ENCODE assay signal across 15 cellular contexts in genomic region chr2:189437931-189438330, GRCh38. TPM values are rescaled to one million over a fixed set of nuclear protein-coding genes. Genes with fewer than 3 reads are reported as not detected.
A peak's percentile ranks its signal among the peaks of the same experiment; 100 is the strongest.
DNase-seq lines count a peak whose midpoint lies in the region; ATAC-seq, FAIRE-seq and TF ChIP-seq lines count a peak whose summit lies in the region.
"Had no signal": no experiment of that assay in that cellular context is flagged by ENCODE, and none has a peak within 500 bp of the region (broad histone marks: within the 10 kb centered on the region; RNA-seq: fewer than 3 reads in every experiment).

No MANE protein-coding gene starts in this region.

- intact Hi-C loops in GM12878 (cut with micrococcal nuclease; ENCODE audit: unreplicated experiment) = no loop called here
- intact Hi-C loops in right cardiac atrium (cut with DNase I) = no loop called here

- no peak for TF ChIP-seq RAD21 in GM12878 (IDR thresholded peaks at IDR 0.05; ENCODE audit: insufficient read depth, low read depth, low read length)

- no peak for TF ChIP-seq POLR2A in GM12878 (IDR thresholded peaks at IDR 0.05; ENCODE audit: low read depth, low read length)

- H3K79me2 ChIP-seq in GM12878 (ENCODE audit: control insufficient read depth, insufficient read depth, low read length) = peaks cover 17% of the 10 kb centered on the region

- no peak for TF ChIP-seq EP300 in GM12878 (IDR thresholded peaks at IDR 0.05; ENCODE audit: borderline replicate concordance in 1 of 2, control insufficient read depth in 1 of 2, low read depth in 2 of 2, low read length in 2 of 2)

- H3K27ac Mint-ChIP-seq in immature natural killer cell = no peak overlapping the region
- H3K27ac Mint-ChIP-seq: GM23338 had no signal

- no peaks in the 10 kb centered on the region for H3K9me3 ChIP-seq in GM12878 (replicated peaks; ENCODE audit: control insufficient read depth, insufficient read depth, low read length)
- no peaks in the 10 kb centered on the region for H3K9me3 ChIP-seq in right cardiac atrium (ENCODE audit: control insufficient read depth, low read length)

- no peak for TF ChIP-seq CTCF in GM06990 (IDR thresholded peaks at IDR 0.05; ENCODE audit: insufficient read depth, low read length, poor library complexity, severe bottlenecking)
- no peak for TF ChIP-seq CTCF in GM12878 (IDR thresholded peaks at IDR 0.05 in 2 of 3, conservative IDR thresholded peaks at IDR 0.05 in 1 of 3; ENCODE audit: control insufficient read depth in 2 of 3, extremely low read depth in 1 of 3, insufficient read depth in 1 of 3, low read depth in 3 of 3, low read length in 3 of 3)

- no peak overlapping the region for H3K4me3 Mint-ChIP-seq in immature natural killer cell
- H3K4me3 Mint-ChIP-seq: CD14-positive monocyte, GM23338 had no signal

- H3K4me3 ChIP-seq in GM06990 (replicated peaks; ENCODE audit: low read depth, low read length) = no peak overlapping the region
- no peak overlapping the region for H3K4me3 ChIP-seq in GM12878
- no peak overlapping the region for H3K4me3 ChIP-seq in right cardiac atrium (ENCODE audit: low read length)
- H3K4me3 ChIP-seq: GM23338 had no signal

- peaks cover 5 to 14% (median 6%) of the 10 kb centered on the region in 3 donors for H3K27me3 Mint-ChIP-seq in immature natural killer cell (ENCODE audit: low read depth in 3 of 3)

- in situ Hi-C loops in GM12878 (cut with MboI) = no loop called here

- H3K4me2 ChIP-seq in GM12878 (ENCODE audit: control insufficient read depth, insufficient read depth) = no peak overlapping the region
- H3K4me2 ChIP-seq: GM23338 had no signal

- DNase-seq in NOMO-1 treated with DMSO at 0.1 percent for 48 hours (lab: John Stamatoyannopoulos, UW; ENCODE audit: unreplicated experiment) (peak; percentile 67), NOMO-1 treated with dmso at 0.1 percent for 144 hours (lab: John Stamatoyannopoulos, UW; ENCODE audit: unreplicated experiment) (no peak), GM06990 (ENCODE audit: extremely low read depth, insufficient read length) (peak; percentile 20), MV-4-11 (lab: John Stamatoyannopoulos, UW) (peak; percentile 67), GM12878 (ENCODE audit: low read depth, low spot score) (no peak), immature natural killer cell (no peak), right cardiac atrium (no peak)
- no peak for DNase-seq in effector CD8-positive, alpha-beta T cell (lab: John Stamatoyannopoulos, UW)
- DNase-seq: CD8-positive, alpha-beta memory T cell; DMS53; H7 had no signal

- H2AFZ ChIP-seq in GM12878 (ENCODE audit: control insufficient read depth, low read depth, low read length) = no peak overlapping the region
- H2AFZ ChIP-seq: GM23338 had no signal

- H3K27me3 ChIP-seq in GM06990 (replicated peaks; ENCODE audit: control insufficient read depth, insufficient read depth, low read length) (no peaks in the 10 kb centered on the region), GM12878 (replicated peaks in 1 of 2; ENCODE audit: control insufficient read depth in 2 of 2, insufficient read depth in 2 of 2, low read length in 1 of 2) (no peaks in the 10 kb centered on the region), right cardiac atrium (ENCODE audit: control insufficient read depth, insufficient read depth) (no peaks in the 10 kb centered on the region)

- no TSS peak for BruUV-seq in GM12878 (replicated peaks; lab: Mats Ljungman, UMichigan)

- peaks cover 17 to 21% of the 10 kb centered on the region in 2 donors for H3K4me1 Mint-ChIP-seq in immature natural killer cell

- RAD21 ChIA-PET in GM12878 (lab: Charles Lee; ENCODE audit: unreplicated experiment) = no interaction called here

- no peak for FAIRE-seq in GM12878 (lab: Jason Lieb, UNC)
- FAIRE-seq: GM12892 had no signal

- no peaks in the 10 kb centered on the region for H3K36me3 Mint-ChIP-seq in immature natural killer cell
- H3K36me3 Mint-ChIP-seq: CD14-positive monocyte had no signal

- H3K27ac ChIP-seq in GM12878 (ENCODE audit: control insufficient read depth, insufficient read depth) = no peak overlapping the region
- no peak overlapping the region for H3K27ac ChIP-seq in right cardiac atrium (ENCODE audit: low read length)
- H3K27ac ChIP-seq: 22Rv1 had no signal

- H3K36me3 ChIP-seq in GM06990 (ENCODE audit: control insufficient read depth, insufficient read depth, low read length) (no peaks in the 10 kb centered on the region), GM12878 (ENCODE audit: control insufficient read depth in 2 of 2, insufficient read depth in 2 of 2, low read length in 1 of 2) (no peaks in the 10 kb centered on the region)

- CTCF ChIA-PET in GM12878 (lab: Yijun Ruan, JAX) = no interaction called here

- 0% methylated on average over 1 of the region's 1 CpG for WGBS in GM12878 (ENCODE audit: insufficient coverage, insufficient replicate concordance, low lambda C conversion rate, missing lambda C conversion rate)
- 68% methylated on average over 1 of the region's 1 CpG for WGBS in right cardiac atrium

- no peaks in the 10 kb centered on the region for H4K20me1 ChIP-seq in GM12878 (ENCODE audit: control insufficient read depth, insufficient read depth)

- H3K4me1 ChIP-seq in GM12878 (ENCODE audit: control insufficient read depth, insufficient read depth, low read length) = peaks cover 9% of the 10 kb centered on the region; the same call in 1 of the 2 replicates
- no peaks in the 10 kb centered on the region for H3K4me1 ChIP-seq in right cardiac atrium (ENCODE audit: control insufficient read depth, insufficient read depth, low read length)

- H3K9me3 Mint-ChIP-seq in immature natural killer cell = no peaks in the 10 kb centered on the region
- H3K9me3 Mint-ChIP-seq: GM23338 had no signal

- no peak overlapping the region for H3K9ac ChIP-seq in GM12878 (ENCODE audit: control insufficient read depth, insufficient read depth, low read length)

- POLR2A ChIA-PET in GM12878 (lab: Charles Lee) = interaction anchor here (0.6 kb wide), 1 partner anchor 225 kb away, joined by 6 read pairs; no protein-coding TSS in a partner anchor

- SMC1A ChIA-PET in GM12878 (lab: Charles Lee; ENCODE audit: uncharacterized antibody, unreplicated experiment) = interaction anchor here (1.0 to 1.7 kb wide), 2 partner anchors 29 to 343 kb away, joined by 3 read pairs; no protein-coding TSS in a partner anchor

- ATAC-seq in GM12878 (no peak), right cardiac atrium (no peak)
- ATAC-seq: GM23338 had no signal

TF ChIP-seq in GM12878, 131 proteins besides CTCF, POLR2A, EP300 and RAD21 (continues in another document):
- TF ChIP-seq ZBED1 (IDR thresholded peaks at IDR 0.05; ENCODE audit: borderline replicate concordance) (no peak), ATF7 (IDR thresholded peaks at IDR 0.05; ENCODE audit: low read depth) (0 out of 2 replicates have a peak, but pooled peaks have one; percentile 21), RUNX3 (IDR thresholded peaks at IDR 0.05; ENCODE audit: low read length) (peak; percentile 69), NFYA (IDR thresholded peaks at IDR 0.05; ENCODE audit: borderline replicate concordance, low read depth, low read length) (no peak), SMC3 (IDR thresholded peaks at IDR 0.05; ENCODE audit: borderline replicate concordance, low read length) (no peak), PBX3 (IDR thresholded peaks at IDR 0.05; ENCODE audit: insufficient replicate concordance, low read depth, low read length) (no peak), IRF5 (IDR thresholded peaks at IDR 0.05; ENCODE audit: borderline replicate concordance) (no peak), EGR1 (IDR thresholded peaks at IDR 0.05; ENCODE audit: borderline replicate concordance in 1 of 2, low read depth in 2 of 2, low read length in 2 of 2) (no peak), POLR2AphosphoS5 (IDR thresholded peaks at IDR 0.05; ENCODE audit: low read length) (no peak)

RNA-seq across cellular contexts. Expression of gene WDR75, which starts 3.3 kb away (rescaled TPM):
- total RNA-seq in GM12878 (2013; cell fraction: nucleolus; rRNA removed) = 174 and 201 TPM in 2 replicates
- total RNA-seq in GM12878 (2014; rRNA removed) (77.9 and 86.9 TPM in 2 replicates), GM12878 (2014; rRNA removed; fragmentation: Illumina TruSeq; extraction: Trizol) (72.9 and 75.9 TPM in 2 replicates), GM12878 (2021) (50.5 and 56.7 TPM in 2 replicates), right cardiac atrium (10 to 100 TPM; 18.3 to 20.0 (median 19.3) TPM)
- 17.2 TPM for polyA plus RNA-seq in GM12878 (2011; ENCODE audit: low read depth)
- polyA plus RNA-seq in GM12878 (2011; rRNA removed) (98.5 and 148 TPM in 2 replicates), GM12878 (2014; fragmentation: Illumina TruSeq; extraction: Trizol) (87.6 and 100 TPM in 2 replicates), GM12878 (2014; fragmentation: Nextera tagmentation; extraction: Ambion mirVana) (10 to 100 TPM; 53.1 to 55.2 TPM), GM12878 (2014; rRNA removed) (45.3 and 59.1 TPM in 2 replicates), GM12878 (2016; fragmentation: Nextera tagmentation; extraction: Ambion mirVana) (10 to 100 TPM; 69.2 to 73.9 TPM), immature natural killer cell (10 to 100 TPM in 1 of 3 donors, 1 to 10 TPM in 2; 2.2 to 12.5 (median 8.1) TPM), right cardiac atrium (12.6 TPM)
- polyA plus RNA-seq in GM12878 (2011; cell fraction: cytosol; rRNA removed) = 31.9 and 39.6 TPM in 2 replicates
- 110 and 122 TPM in 2 replicates for polyA plus RNA-seq in GM12878 (2011; cell fraction: nucleus; rRNA removed)
- 25.3 and 32.0 TPM in 2 replicates for polyA plus RNA-seq in GM12878 (2012)
- polyA minus RNA-seq in GM12878 (2011; rRNA and poly(A)+ RNA removed) = 89.7 and 98.2 TPM in 2 replicates
- 14.6 and 23.1 TPM in 2 replicates for polyA minus RNA-seq in GM12878 (2011; cell fraction: cytosol; rRNA and poly(A)+ RNA removed)
- 161 and 167 TPM in 2 replicates for polyA minus RNA-seq in GM12878 (2011; cell fraction: nucleus; rRNA and poly(A)+ RNA removed)

Comparison
In these comparisons a context has a peak if more than half of its experiments do, and no peak if none do; other contexts are left out.
1. DNase-seq: peak in NOMO-1 treated with DMSO at 0.1 percent for 48 hours (single experiment), GM06990 (single experiment) and MV-4-11 (single experiment); none in NOMO-1 treated with dmso at 0.1 percent for 144 hours (single experiment), GM12878 (single experiment), immature natural killer cell (0 of 3), right cardiac atrium (0 of 3) and effector CD8-positive, alpha-beta T cell (single experiment).